In the genomic region with DNA sequence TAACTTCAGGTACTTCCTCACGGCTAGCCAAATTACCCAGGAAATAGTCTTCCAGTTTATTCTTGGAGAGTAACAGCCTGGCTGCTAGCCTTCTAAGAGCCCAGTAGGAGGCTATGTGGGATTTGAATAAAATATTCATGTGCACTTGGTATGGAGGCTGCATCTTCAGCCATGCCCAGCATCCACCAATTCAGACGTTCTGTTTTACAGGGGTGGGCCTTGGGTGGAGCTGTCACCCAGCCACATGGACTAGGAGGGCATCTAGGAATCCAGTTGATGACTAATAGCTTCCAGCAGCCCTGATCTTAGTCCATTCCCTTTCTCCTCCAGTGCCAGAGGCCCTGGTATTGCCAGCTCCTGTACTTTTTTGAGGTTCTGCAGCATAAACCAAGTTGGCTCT, we compare ENCODE assay signal across 1 cellular context.
TF ChIP-seq lines count a peak whose summit lies in the region.

No MANE protein-coding gene starts in this region.

TF ChIP-seq in H1, 55 proteins besides CTCF, POLR2A, EP300 and RAD21 (continued from another document):
- TF ChIP-seq, protein P1, sequence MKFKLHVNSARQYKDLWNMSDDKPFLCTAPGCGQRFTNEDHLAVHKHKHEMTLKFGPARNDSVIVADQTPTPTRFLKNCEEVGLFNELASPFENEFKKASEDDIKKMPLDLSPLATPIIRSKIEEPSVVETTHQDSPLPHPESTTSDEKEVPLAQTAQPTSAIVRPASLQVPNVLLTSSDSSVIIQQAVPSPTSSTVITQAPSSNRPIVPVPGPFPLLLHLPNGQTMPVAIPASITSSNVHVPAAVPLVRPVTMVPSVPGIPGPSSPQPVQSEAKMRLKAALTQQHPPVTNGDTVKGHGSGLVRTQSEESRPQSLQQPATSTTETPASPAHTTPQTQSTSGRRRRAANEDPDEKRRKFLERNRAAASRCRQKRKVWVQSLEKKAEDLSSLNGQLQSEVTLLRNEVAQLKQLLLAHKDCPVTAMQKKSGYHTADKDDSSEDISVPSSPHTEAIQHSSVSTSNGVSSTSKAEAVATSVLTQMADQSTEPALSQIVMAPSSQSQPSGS (IDR thresholded peaks at IDR 0.05; ENCODE audit: low read length) = no peak
- TF ChIP-seq TEAD4 (IDR thresholded peaks at IDR 0.05; ENCODE audit: low read depth, low read length) (no peak), KDM1A (IDR thresholded peaks at IDR 0.05; ENCODE audit: borderline replicate concordance, low read length) (no peak), NRF1 (IDR thresholded peaks at IDR 0.05; ENCODE audit: low read depth, low read length) (no peak), RXRA (IDR thresholded peaks at IDR 0.05; ENCODE audit: insufficient read depth, low read depth, low read length) (no peak), CBX5 (IDR thresholded peaks at IDR 0.05; ENCODE audit: low read depth, low read length) (no peak), SAP30 (IDR thresholded peaks at IDR 0.05; ENCODE audit: insufficient read depth, insufficient replicate concordance, low read length) (no peak)
